8 cellular contexts compared by ENCODE assay signal in the genomic region with DNA sequence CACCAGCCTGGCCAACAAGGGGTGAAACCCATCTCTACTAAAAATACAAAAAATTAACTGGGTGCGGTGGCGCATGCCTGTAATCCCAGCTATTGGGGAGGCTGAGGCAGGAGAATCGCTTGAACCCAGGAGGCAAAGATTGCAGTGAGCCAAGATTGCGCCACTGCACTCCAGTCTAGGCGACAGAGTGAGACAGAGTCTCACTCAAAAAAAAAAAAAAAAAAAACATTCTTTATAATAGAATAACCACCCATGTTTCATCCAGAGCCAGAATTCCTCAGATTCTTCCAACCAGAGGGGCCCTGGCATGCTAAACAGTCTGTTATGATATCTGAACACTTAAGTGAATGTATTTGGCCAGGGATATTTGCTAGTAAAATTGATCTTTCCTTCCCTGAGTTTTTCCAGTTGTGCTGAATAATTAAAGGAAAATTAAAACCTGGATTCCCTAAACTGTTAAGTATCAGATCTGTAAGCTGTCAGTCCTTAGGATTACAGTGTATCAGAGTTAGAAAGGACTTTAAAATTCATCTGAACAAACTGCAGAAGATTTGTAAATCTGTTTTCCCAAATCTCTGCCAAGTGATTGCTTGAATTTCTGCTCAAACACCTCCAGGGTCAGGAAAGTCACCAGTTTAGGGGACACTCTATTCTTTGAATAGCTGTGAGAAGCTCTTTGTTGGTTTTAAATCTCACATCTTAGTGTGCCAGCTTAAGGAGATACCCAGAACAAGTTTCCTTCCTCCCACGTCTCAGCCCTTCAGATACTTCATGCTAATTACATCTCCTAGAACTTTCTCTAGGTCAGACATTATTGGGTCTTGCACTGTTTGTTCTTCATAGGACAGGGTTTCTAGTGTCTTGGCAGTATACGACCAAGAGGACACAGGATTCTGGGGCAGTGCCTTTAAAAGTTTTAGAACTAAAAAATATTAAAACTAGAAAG.
DNase-seq lines count a peak whose midpoint lies in the region; ATAC-seq and FAIRE-seq lines count a peak whose summit lies in the region.

No MANE protein-coding gene starts in this region.

- H3K9me3 Mint-ChIP-seq in activated CD4-positive, alpha-beta T cell treated with anti-CD3 and anti-CD28 coated beads, Interleukin-2, amount 10 ng/mL, durations not matched to agents 7 days and 5 days, result no peaks in the 10 kb centered on the region

- H3K4me1 Mint-ChIP-seq in activated CD4-positive, alpha-beta T cell treated with anti-CD3 and anti-CD28 coated beads, Interleukin-2, amount 10 ng/mL, durations not matched to agents 7 days and 5 days, result peaks cover 53% of the 10 kb centered on the region

- no peak for ATAC-seq in HG03439 (IDR thresholded peaks at IDR 0.05; ENCODE audit: unreplicated experiment)

- POLR2A ChIA-PET in activated CD4-positive, alpha-beta T cell treated with anti-CD3 and anti-CD28 coated beads, Interleukin-2, amount 10 ng/mL, durations not matched to agents 7 days and 5 days (lab: Charles Lee), result interaction anchor here (0.5 to 0.7 kb wide), 2 partner anchors 134 to 382 kb away, joined by 3 read pairs; no protein-coding TSS in a partner anchor

- no peak overlapping the region for H3K27ac Mint-ChIP-seq in activated CD4-positive, alpha-beta T cell treated with anti-CD3 and anti-CD28 coated beads, Interleukin-2, amount 10 ng/mL, durations not matched to agents 7 days and 5 days

- DNase-seq in activated CD4-positive, alpha-beta T cell treated with anti-CD3 and anti-CD28 coated beads, Interleukin-2, amount 10 ng/mL, durations not matched to agents 7 days and 5 days, result no peak
- DNase-seq in activated CD4-positive, alpha-beta T cell treated with anti-CD3 and anti-CD28 coated beads, Interleukin-2, amount 50 U/mL, for 1 hour, result no peak
- DNase-seq in amniotic epithelial cell (ENCODE audit: low read depth) (peak; percentile 79), iris pigment epithelial cell (ENCODE audit: low read depth) (peak; percentile 64), substantia nigra (lab: John Stamatoyannopoulos, UW) (no peak), GM19239 (ENCODE audit: insufficient read length, low spot score) (no peak), SIG-M5 treated with dmso at 0.1 percent for 504 hours (lab: John Stamatoyannopoulos, UW; ENCODE audit: unreplicated experiment) (no peak)

- H3K27ac ChIP-seq in substantia nigra (ENCODE audit: low read depth, low read length, poor library complexity, severe bottlenecking), result peak overlapping the region; percentile 44

- peaks cover 36% of the 10 kb centered on the region for H3K36me3 Mint-ChIP-seq in activated CD4-positive, alpha-beta T cell treated with anti-CD3 and anti-CD28 coated beads, Interleukin-2, amount 10 ng/mL, durations not matched to agents 7 days and 5 days (ENCODE audit: low read depth)

- CTCF ChIA-PET in activated CD4-positive, alpha-beta T cell treated with anti-CD3 and anti-CD28 coated beads, Interleukin-2, amount 10 ng/mL, durations not matched to agents 7 days and 5 days (lab: Charles Lee), result interaction anchor here (1.4 kb wide), 1 partner anchor 9 kb away, joined by 3 read pairs; no protein-coding TSS in a partner anchor

- peak overlapping the region; percentile 80 for H3K4me3 Mint-ChIP-seq in activated CD4-positive, alpha-beta T cell treated with anti-CD3 and anti-CD28 coated beads, Interleukin-2, amount 10 ng/mL, durations not matched to agents 7 days and 5 days

- FAIRE-seq in GM19239 (lab: Jason Lieb, UNC), result no peak

- no peaks in the 10 kb centered on the region for H3K27me3 Mint-ChIP-seq in activated CD4-positive, alpha-beta T cell treated with anti-CD3 and anti-CD28 coated beads, Interleukin-2, amount 10 ng/mL, durations not matched to agents 7 days and 5 days

Comparison
In these comparisons a context has a peak if more than half of its experiments do, and no peak if none do; other contexts are left out.
1. DNase-seq: peak in amniotic epithelial cell (single experiment) and iris pigment epithelial cell (single experiment); none in activated CD4-positive, alpha-beta T cell treated with anti-CD3 and anti-CD28 coated beads, Interleukin-2, amount 10 ng/mL, durations not matched to agents 7 days and 5 days (single experiment), activated CD4-positive, alpha-beta T cell treated with anti-CD3 and anti-CD28 coated beads, Interleukin-2, amount 50 U/mL, for 1 hour (single experiment), substantia nigra (0 of 49), GM19239 (single experiment) and SIG-M5 treated with dmso at 0.1 percent for 504 hours (single experiment).